7 cellular contexts compared by ENCODE assay signal in genomic region chrX:114462266-114462665, GRCh38.
"Had no signal": no experiment of that assay in that cellular context is flagged by ENCODE, and none has a peak within 500 bp of the region (broad histone marks: within the 10 kb centered on the region; RNA-seq: fewer than 3 reads in every experiment).

No MANE protein-coding gene starts in this region.

- H3K27ac ChIP-seq: GM23248, HL-60 had no signal

- H2AFZ ChIP-seq: GM23248 had no signal

- H3K4me3 ChIP-seq: GM23248, K562 had no signal

- DNase-seq: GM23248, H7, HCEC 1CT, IMR-90, KG1 had no signal

- H3K9ac ChIP-seq: GM23248 had no signal

- FAIRE-seq: K562 had no signal

- ATAC-seq: K562 had no signal
